20 cellular contexts compared by ENCODE assay signal in the genomic region with DNA sequence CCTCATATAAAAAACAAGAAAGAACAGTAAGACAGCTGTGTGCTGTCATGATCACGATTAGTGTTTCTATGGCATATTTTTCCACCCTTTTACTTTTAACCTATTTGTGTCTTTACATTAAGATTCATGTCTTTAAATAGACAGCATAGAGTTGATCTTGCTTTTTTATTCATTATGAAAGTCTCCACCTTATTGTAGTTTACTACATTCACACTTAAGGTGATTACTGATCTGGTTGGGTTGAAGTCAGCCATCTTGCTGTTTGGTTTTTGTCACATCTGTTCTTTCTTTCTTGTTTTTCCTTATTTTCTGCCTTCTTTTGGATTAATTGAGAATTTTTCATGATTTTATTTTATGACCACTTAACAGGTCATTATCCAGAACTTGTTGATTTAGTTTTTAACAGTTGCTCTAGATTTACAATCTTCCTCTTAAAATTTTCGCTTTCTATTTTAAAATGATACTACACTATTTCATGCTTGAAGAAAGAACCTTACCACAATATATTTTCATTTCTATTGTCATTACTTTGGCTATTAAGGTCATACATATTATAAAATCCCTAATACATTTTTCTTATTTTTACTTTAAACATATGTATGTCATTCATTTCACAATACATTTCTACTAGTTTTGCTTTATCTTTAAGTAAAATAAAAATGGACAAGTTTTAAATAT.
DNase-seq lines count a peak whose midpoint lies in the region; ATAC-seq, FAIRE-seq and TF ChIP-seq lines count a peak whose summit lies in the region.
"Had no signal": no experiment of that assay in that cellular context is flagged by ENCODE, and none has a peak within 500 bp of the region (broad histone marks: within the 10 kb centered on the region; RNA-seq: fewer than 3 reads in every experiment).

No MANE protein-coding gene starts in this region.

- H3K4me3 Mint-ChIP-seq in MCF 10A (ENCODE audit: unreplicated experiment) (no peak overlapping the region), type B pancreatic cell (no peak overlapping the region)
- H3K4me3 Mint-ChIP-seq: CD14-positive monocyte; CD4-positive, alpha-beta memory T cell; IgD-negative memory B cell had no signal

- no peaks in the 10 kb centered on the region for H4K20me1 ChIP-seq in KMS-11 (ENCODE audit: insufficient read depth)
- H4K20me1 ChIP-seq: BLaER1 had no signal

- no peak overlapping the region for H3K9ac ChIP-seq in KMS-11
- H3K9ac ChIP-seq: BLaER1, GM23248 had no signal

- POLR2A ChIA-PET in HEK293 (lab: Yijun Ruan, JAX) (no interaction called here), MCF 10A (lab: Yijun Ruan, JAX) (no interaction called here)

- H3K36me3 Mint-ChIP-seq in MCF 10A (ENCODE audit: insufficient read depth, unreplicated experiment), result peaks cover 4% of the 10 kb centered on the region
- H3K36me3 Mint-ChIP-seq in type B pancreatic cell, result no peaks in the 10 kb centered on the region
- H3K36me3 Mint-ChIP-seq: CD14-positive monocyte; CD4-positive, alpha-beta memory T cell; IgD-negative memory B cell had no signal

- H3K27me3 ChIP-seq in KMS-11 (ENCODE audit: insufficient read depth, low read depth) (no peaks in the 10 kb centered on the region), SJCRH30 (no peaks in the 10 kb centered on the region)
- H3K27me3 ChIP-seq: BLaER1 had no signal

- no peak for DNase-seq in frontal cortex (ENCODE audit: low spot score in 2 of 2)
- no peak for DNase-seq in MCF 10A (ENCODE audit: unreplicated experiment)
- DNase-seq in type B pancreatic cell (ENCODE audit: extremely low spot score, unreplicated experiment), result no peak
- DNase-seq in SJCRH30, result no peak
- DNase-seq in HuH-7.5 (ENCODE audit: low spot score), result no peak
- DNase-seq: 8988T; CD4-positive, alpha-beta memory T cell; DMS153; DMS79; GDM1; GM23248; KBM-7 had no signal

- TF ChIP-seq CTCF in HEK293 (tag by site-specific recombination; IDR thresholded peaks at IDR 0.05) (no peak), KMS-11 (conservative IDR thresholded peaks at IDR 0.05; ENCODE audit: low read depth, low read length) (no peak), MCF 10A (IDR thresholded peaks at IDR 0.05; ENCODE audit: unreplicated experiment) (no peak), type B pancreatic cell (conservative IDR thresholded peaks at IDR 0.05) (no peak)

- ATAC-seq in GM18867 (IDR thresholded peaks at IDR 0.05; ENCODE audit: unreplicated experiment), result peak; percentile 67

- BruUV-seq in MCF 10A (replicated peaks; lab: Mats Ljungman, UMichigan), result no TSS peak

- H3K9me3 ChIP-seq in HEK293 (ENCODE audit: control insufficient read depth, insufficient read depth, low read depth, low read length) (no peaks in the 10 kb centered on the region), SJCRH30 (replicated peaks) (no peaks in the 10 kb centered on the region)
- H3K9me3 ChIP-seq: BLaER1, HAP-1 had no signal

- no peak overlapping the region; the same call in 1 of the 2 replicates for H3K4me2 ChIP-seq in KMS-11
- H3K4me2 ChIP-seq: BLaER1 had no signal

- no peaks in the 10 kb centered on the region for H3K79me2 ChIP-seq in KMS-11 (ENCODE audit: insufficient read depth, low read depth)

- intact Hi-C loops in MCF 10A (cut with micrococcal nuclease), result no loop called here

- H3K27me3 Mint-ChIP-seq in MCF 10A (ENCODE audit: insufficient read depth, unreplicated experiment) (peaks cover 20% of the 10 kb centered on the region), type B pancreatic cell (peaks cover 2% of the 10 kb centered on the region)
- H3K27me3 Mint-ChIP-seq: CD4-positive, alpha-beta memory T cell; IgD-negative memory B cell had no signal

- CTCF ChIA-PET in HEK293 (lab: Yijun Ruan, JAX), result interaction anchor here (0.6 kb wide), 1 partner anchor 339 kb away, joined by 3 read pairs; no protein-coding TSS in a partner anchor
- CTCF ChIA-PET in MCF 10A (lab: Yijun Ruan, JAX), result no interaction called here

- H3K27ac ChIP-seq in HEK293 (ENCODE audit: extremely low read depth, low read depth, low read length) (no peak overlapping the region), KMS-11 (peak overlapping the region; percentile 14; the same call in 1 of the 2 replicates), SJCRH30 (no peak overlapping the region)
- H3K27ac ChIP-seq: BLaER1, GM23248 had no signal

- H3K4me1 Mint-ChIP-seq in MCF 10A (ENCODE audit: insufficient read depth, unreplicated experiment), result no peaks in the 10 kb centered on the region
- peaks cover 8% of the 10 kb centered on the region for H3K4me1 Mint-ChIP-seq in type B pancreatic cell (ENCODE audit: unreplicated experiment)
- H3K4me1 Mint-ChIP-seq: CD14-positive monocyte; CD4-positive, alpha-beta memory T cell; IgD-negative memory B cell had no signal

- H3K9me3 Mint-ChIP-seq in MCF 10A (ENCODE audit: unreplicated experiment) (peaks cover 12% of the 10 kb centered on the region), type B pancreatic cell (peaks cover 8% of the 10 kb centered on the region)

- H3K27ac Mint-ChIP-seq in MCF 10A (ENCODE audit: low read depth, unreplicated experiment) (no peak overlapping the region), type B pancreatic cell (no peak overlapping the region)
- H3K27ac Mint-ChIP-seq: CD14-positive monocyte; CD4-positive, alpha-beta memory T cell; IgD-negative memory B cell had no signal

- H3K4me3 ChIP-seq in HEK293 (ENCODE audit: low read depth, low read length) (no peak overlapping the region), KMS-11 (IDR thresholded peaks at IDR 0.05; ENCODE audit: insufficient read depth, low read depth, low read length) (no peak overlapping the region), SJCRH30 (no peak overlapping the region)
- H3K4me3 ChIP-seq: BLaER1, GM23248, HAP-1 had no signal

- peak; percentile 37 for FAIRE-seq in frontal cortex (lab: Jason Lieb, UNC)
- FAIRE-seq: HTR-8/SVneo had no signal

- no peaks in the 10 kb centered on the region for H3K4me1 ChIP-seq in HEK293 (ENCODE audit: control insufficient read depth, insufficient read depth, low read length)
- peaks cover 17% of the 10 kb centered on the region for H3K4me1 ChIP-seq in KMS-11 (ENCODE audit: low read depth, poor library complexity, severe bottlenecking)
- H3K4me1 ChIP-seq in SJCRH30, result no peaks in the 10 kb centered on the region
- H3K4me1 ChIP-seq: BLaER1, HAP-1 had no signal

- H2AFZ ChIP-seq in KMS-11 (ENCODE audit: low read depth), result no peak overlapping the region
- H2AFZ ChIP-seq: GM23248 had no signal

- H3K36me3 ChIP-seq in HEK293 (ENCODE audit: control insufficient read depth in 2 of 2, insufficient read depth in 1 of 2, low read length in 2 of 2), result no peaks in the 10 kb centered on the region
- no peaks in the 10 kb centered on the region for H3K36me3 ChIP-seq in KMS-11 (ENCODE audit: insufficient read depth)
- no peaks in the 10 kb centered on the region for H3K36me3 ChIP-seq in SJCRH30
- H3K36me3 ChIP-seq: BLaER1, HAP-1 had no signal

TF ChIP-seq in HEK293, 187 proteins besides CTCF, POLR2A, EP300 and RAD21:
- TF ChIP-seq ZNF623 (tag by site-specific recombination; IDR thresholded peaks at IDR 0.05) (no peak), SCRT2 (tag by site-specific recombination; IDR thresholded peaks at IDR 0.05) (0 out of 2 replicates have a peak, but pooled peaks have one; percentile 22)
- TF ChIP-seq, protein P1, sequence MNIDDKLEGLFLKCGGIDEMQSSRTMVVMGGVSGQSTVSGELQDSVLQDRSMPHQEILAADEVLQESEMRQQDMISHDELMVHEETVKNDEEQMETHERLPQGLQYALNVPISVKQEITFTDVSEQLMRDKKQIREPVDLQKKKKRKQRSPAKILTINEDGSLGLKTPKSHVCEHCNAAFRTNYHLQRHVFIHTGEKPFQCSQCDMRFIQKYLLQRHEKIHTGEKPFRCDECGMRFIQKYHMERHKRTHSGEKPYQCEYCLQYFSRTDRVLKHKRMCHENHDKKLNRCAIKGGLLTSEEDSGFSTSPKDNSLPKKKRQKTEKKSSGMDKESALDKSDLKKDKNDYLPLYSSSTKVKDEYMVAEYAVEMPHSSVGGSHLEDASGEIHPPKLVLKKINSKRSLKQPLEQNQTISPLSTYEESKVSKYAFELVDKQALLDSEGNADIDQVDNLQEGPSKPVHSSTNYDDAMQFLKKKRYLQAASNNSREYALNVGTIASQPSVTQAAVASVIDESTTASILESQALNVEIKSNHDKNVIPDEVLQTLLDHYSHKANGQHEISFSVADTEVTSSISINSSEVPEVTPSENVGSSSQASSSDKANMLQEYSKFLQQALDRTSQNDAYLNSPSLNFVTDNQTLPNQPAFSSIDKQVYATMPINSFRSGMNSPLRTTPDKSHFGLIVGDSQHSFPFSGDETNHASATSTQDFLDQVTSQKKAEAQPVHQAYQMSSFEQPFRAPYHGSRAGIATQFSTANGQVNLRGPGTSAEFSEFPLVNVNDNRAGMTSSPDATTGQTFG (tag by site-specific recombination; IDR thresholded peaks at IDR 0.05; ENCODE audit: borderline replicate concordance), result no peak
